24 cellular contexts compared by ENCODE assay signal in genomic region chr14:105563347-105563737, GRCh38. TPM values are rescaled to one million over a fixed set of nuclear protein-coding genes. Genes with fewer than 3 reads are reported as not detected.
DNase-seq lines count a peak whose midpoint lies in the region; ATAC-seq and TF ChIP-seq lines count a peak whose summit lies in the region.
"Had no signal": no experiment of that assay in that cellular context is flagged by ENCODE, and none has a peak within 500 bp of the region (broad histone marks: within the 10 kb centered on the region; RNA-seq: fewer than 3 reads in every experiment).

No MANE protein-coding gene starts in this region.

- H3K36me3 Mint-ChIP-seq in CD8-positive, alpha-beta memory T cell, result no peaks in the 10 kb centered on the region
- no peaks in the 10 kb centered on the region for H3K36me3 Mint-ChIP-seq in IgD-negative memory B cell
- H3K36me3 Mint-ChIP-seq in activated T-helper 1 cell treated with anti-CD3 and anti-CD28 coated beads, Interleukin-12 subunit alpha, Interleukin-12 subunit beta, Interleukin-2, Interleukin-4 antibody, amounts not matched to agents 30 ng/mL and 10 ng/mL and 1 ng/mL, durations not matched to agents 14 hours and 24 hours and 36 hours (ENCODE audit: low read depth), result no peaks in the 10 kb centered on the region
- H3K36me3 Mint-ChIP-seq: brain; naive thymus-derived CD4-positive, alpha-beta T cell had no signal

- H3K4me3 Mint-ChIP-seq in CD8-positive, alpha-beta memory T cell, result no peak overlapping the region
- H3K4me3 Mint-ChIP-seq in IgD-negative memory B cell, result peak overlapping the region in 2 of 4 donors; percentile 2 to 24
- H3K4me3 Mint-ChIP-seq in activated T-helper 1 cell treated with anti-CD3 and anti-CD28 coated beads, Interleukin-12 subunit alpha, Interleukin-12 subunit beta, Interleukin-2, Interleukin-4 antibody, amounts not matched to agents 30 ng/mL and 10 ng/mL and 1 ng/mL, durations not matched to agents 14 hours and 24 hours and 36 hours, result no peak overlapping the region
- H3K4me3 Mint-ChIP-seq: brain; naive thymus-derived CD4-positive, alpha-beta T cell; stimulated activated naive CD8-positive, alpha-beta T cell treated with anti-CD3 and anti-CD28 coated beads, Interleukin-15, amount 100 ng/mL, for 72 hours had no signal

- H3K27ac Mint-ChIP-seq in CD8-positive, alpha-beta memory T cell, result peak overlapping the region in 2 of 8 donors; percentile 3 to 69
- peak overlapping the region; percentile 76 to 98 (median 90) for H3K27ac Mint-ChIP-seq in IgD-negative memory B cell
- H3K27ac Mint-ChIP-seq in activated T-helper 1 cell treated with anti-CD3 and anti-CD28 coated beads, Interleukin-12 subunit alpha, Interleukin-12 subunit beta, Interleukin-2, Interleukin-4 antibody, amounts not matched to agents 30 ng/mL and 10 ng/mL and 1 ng/mL, durations not matched to agents 14 hours and 24 hours and 36 hours, result peak overlapping the region; percentile 82
- H3K27ac Mint-ChIP-seq: brain; stimulated activated naive CD8-positive, alpha-beta T cell treated with anti-CD3 and anti-CD28 coated beads, Interleukin-15, amount 100 ng/mL, for 72 hours had no signal

- intact Hi-C loops in activated T-helper 1 cell treated with anti-CD3 and anti-CD28 coated beads, Interleukin-12 subunit alpha, Interleukin-12 subunit beta, Interleukin-2, Interleukin-4 antibody, amounts not matched to agents 30 ng/mL and 10 ng/mL and 1 ng/mL, durations not matched to agents 14 hours and 24 hours and 36 hours (cut with micrococcal nuclease), result no loop called here

- no peaks in the 10 kb centered on the region for H3K9me3 Mint-ChIP-seq in CD8-positive, alpha-beta memory T cell
- H3K9me3 Mint-ChIP-seq in IgD-negative memory B cell, result no peaks in the 10 kb centered on the region
- H3K9me3 Mint-ChIP-seq in activated T-helper 1 cell treated with anti-CD3 and anti-CD28 coated beads, Interleukin-12 subunit alpha, Interleukin-12 subunit beta, Interleukin-2, Interleukin-4 antibody, amounts not matched to agents 30 ng/mL and 10 ng/mL and 1 ng/mL, durations not matched to agents 14 hours and 24 hours and 36 hours, result peaks cover 21% of the 10 kb centered on the region

- CTCF ChIA-PET in CD8-positive, alpha-beta memory T cell (lab: Charles Lee), result no interaction called here

- peak overlapping the region; percentile 6 for H3K27ac ChIP-seq in CD8-positive, alpha-beta memory T cell (ENCODE audit: low read depth, low read length)
- H3K27ac ChIP-seq: BLaER1 treated with 17β-estradiol and CSF1 and Interleukin-3, amounts not matched to agents 10 nM and 100 nM; heart right ventricle; left lung; thyroid gland had no signal

- H3K27me3 Mint-ChIP-seq in CD8-positive, alpha-beta memory T cell, result no peaks in the 10 kb centered on the region
- H3K27me3 Mint-ChIP-seq in IgD-negative memory B cell, result no peaks in the 10 kb centered on the region
- no peaks in the 10 kb centered on the region for H3K27me3 Mint-ChIP-seq in activated T-helper 1 cell treated with anti-CD3 and anti-CD28 coated beads, Interleukin-12 subunit alpha, Interleukin-12 subunit beta, Interleukin-2, Interleukin-4 antibody, amounts not matched to agents 30 ng/mL and 10 ng/mL and 1 ng/mL, durations not matched to agents 14 hours and 24 hours and 36 hours (ENCODE audit: insufficient read depth)
- H3K27me3 Mint-ChIP-seq: brain; naive thymus-derived CD4-positive, alpha-beta T cell; stimulated activated naive CD8-positive, alpha-beta T cell treated with anti-CD3 and anti-CD28 coated beads, Interleukin-15, amount 100 ng/mL, for 72 hours had no signal

- H3K4me3 ChIP-seq in CD8-positive, alpha-beta memory T cell (ENCODE audit: low read length), result no peak overlapping the region
- H3K4me3 ChIP-seq: BLaER1 treated with 17β-estradiol and CSF1 and Interleukin-3, amounts not matched to agents 10 nM and 100 nM; heart right ventricle; left lung; thyroid gland had no signal

- no peaks in the 10 kb centered on the region for H3K36me3 ChIP-seq in CD8-positive, alpha-beta memory T cell (ENCODE audit: insufficient read depth, low read length)
- H3K36me3 ChIP-seq: BLaER1 treated with 17β-estradiol and CSF1 and Interleukin-3, amounts not matched to agents 10 nM and 100 nM; heart right ventricle; left lung; thyroid gland had no signal

- H3K27me3 ChIP-seq in CD8-positive, alpha-beta memory T cell (ENCODE audit: insufficient read depth, low read length, poor library complexity, severe bottlenecking), result no peaks in the 10 kb centered on the region
- H3K27me3 ChIP-seq: BLaER1 treated with 17β-estradiol and CSF1 and Interleukin-3, amounts not matched to agents 10 nM and 100 nM; heart right ventricle; thyroid gland had no signal

- no peak for ATAC-seq in SK-N-SH treated with all-trans-retinoic acid at 6 μM for 48 hours
- ATAC-seq: heart right ventricle; left lung; naive thymus-derived CD4-positive, alpha-beta T cell; Panc1; stimulated activated naive CD8-positive, alpha-beta T cell treated with anti-CD3 and anti-CD28 coated beads, Interleukin-15, amount 100 ng/mL, for 72 hours had no signal

- no peak for DNase-seq in CD8-positive, alpha-beta memory T cell
- no peak for DNase-seq in activated T-helper 1 cell treated with anti-CD3 and anti-CD28 coated beads, Interleukin-12 subunit alpha, Interleukin-12 subunit beta, Interleukin-2, Interleukin-4 antibody, amounts not matched to agents 30 ng/mL and 10 ng/mL and 1 ng/mL, durations not matched to agents 14 hours and 24 hours and 36 hours (ENCODE audit: low spot score)
- DNase-seq in islet precursor cell, result peak; percentile 14
- no peak for DNase-seq in GM20000 (ENCODE audit: low spot score)
- no peak for DNase-seq in NOMO-1 (lab: John Stamatoyannopoulos, UW; ENCODE audit: unreplicated experiment in 2 of 2)
- DNase-seq in NCI-H1105 treated with DMSO at 0.1 percent for 48 hours (lab: John Stamatoyannopoulos, UW), result no peak
- DNase-seq: activated CD4-positive, alpha-beta T cell treated with anti-CD3 and anti-CD28 coated beads for 48 hours; erythroblast; foreskin fibroblast; H7; heart right ventricle; naive thymus-derived CD4-positive, alpha-beta T cell; NCI-H1417 treated with DMSO at 0.1 percent for 48 hours; NCI-H2107; NCI-H446; stimulated activated CD4-positive, alpha-beta T cell treated with anti-CD3 and anti-CD28 coated beads, Interleukin-2, amount 100 ng/mL, for 48 hours; stimulated activated naive CD8-positive, alpha-beta T cell treated with anti-CD3 and anti-CD28 coated beads, Interleukin-15, amount 100 ng/mL, for 72 hours; thyroid gland had no signal

- H3K4me1 ChIP-seq in CD8-positive, alpha-beta memory T cell (ENCODE audit: insufficient read depth, low read length), result no peaks in the 10 kb centered on the region
- H3K4me1 ChIP-seq: left lung, thyroid gland had no signal

- POLR2A ChIA-PET in CD8-positive, alpha-beta memory T cell (lab: Charles Lee), result no interaction called here

- no peaks in the 10 kb centered on the region for H3K4me1 Mint-ChIP-seq in CD8-positive, alpha-beta memory T cell
- H3K4me1 Mint-ChIP-seq in IgD-negative memory B cell, result peaks cover 10 to 24% (median 20%) of the 10 kb centered on the region in 3 donors
- no peaks in the 10 kb centered on the region for H3K4me1 Mint-ChIP-seq in activated T-helper 1 cell treated with anti-CD3 and anti-CD28 coated beads, Interleukin-12 subunit alpha, Interleukin-12 subunit beta, Interleukin-2, Interleukin-4 antibody, amounts not matched to agents 30 ng/mL and 10 ng/mL and 1 ng/mL, durations not matched to agents 14 hours and 24 hours and 36 hours (ENCODE audit: low read depth)
- H3K4me1 Mint-ChIP-seq: brain; stimulated activated naive CD8-positive, alpha-beta T cell treated with anti-CD3 and anti-CD28 coated beads, Interleukin-15, amount 100 ng/mL, for 72 hours had no signal

- no peaks in the 10 kb centered on the region for H3K9me3 ChIP-seq in CD8-positive, alpha-beta memory T cell (ENCODE audit: low read length)
- H3K9me3 ChIP-seq: BLaER1 treated with 17β-estradiol and CSF1 and Interleukin-3, amounts not matched to agents 10 nM and 100 nM; heart right ventricle; left lung; thyroid gland had no signal

- TF ChIP-seq CTCF in GM20000 (IDR thresholded peaks at IDR 0.05; ENCODE audit: extremely low read depth, missing control alignments), result no peak

TF ChIP-seq in SK-N-SH treated with all-trans-retinoic acid at 6 μM for 48 hours, 23 proteins besides CTCF, POLR2A, EP300 and RAD21 (continues in another document):
- no peak for TF ChIP-seq ZFP3 (CRISPR knock-in tag; IDR thresholded peaks at IDR 0.05)
- no peak for TF ChIP-seq ZNF8 (CRISPR knock-in tag; IDR thresholded peaks at IDR 0.05)
- no peak for TF ChIP-seq POU6F1 (CRISPR knock-in tag; IDR thresholded peaks at IDR 0.05; ENCODE audit: borderline replicate concordance, low read depth)
- TF ChIP-seq TCF4 (CRISPR knock-in tag; IDR thresholded peaks at IDR 0.05; ENCODE audit: borderline replicate concordance), result no peak
- TF ChIP-seq, protein P1, sequence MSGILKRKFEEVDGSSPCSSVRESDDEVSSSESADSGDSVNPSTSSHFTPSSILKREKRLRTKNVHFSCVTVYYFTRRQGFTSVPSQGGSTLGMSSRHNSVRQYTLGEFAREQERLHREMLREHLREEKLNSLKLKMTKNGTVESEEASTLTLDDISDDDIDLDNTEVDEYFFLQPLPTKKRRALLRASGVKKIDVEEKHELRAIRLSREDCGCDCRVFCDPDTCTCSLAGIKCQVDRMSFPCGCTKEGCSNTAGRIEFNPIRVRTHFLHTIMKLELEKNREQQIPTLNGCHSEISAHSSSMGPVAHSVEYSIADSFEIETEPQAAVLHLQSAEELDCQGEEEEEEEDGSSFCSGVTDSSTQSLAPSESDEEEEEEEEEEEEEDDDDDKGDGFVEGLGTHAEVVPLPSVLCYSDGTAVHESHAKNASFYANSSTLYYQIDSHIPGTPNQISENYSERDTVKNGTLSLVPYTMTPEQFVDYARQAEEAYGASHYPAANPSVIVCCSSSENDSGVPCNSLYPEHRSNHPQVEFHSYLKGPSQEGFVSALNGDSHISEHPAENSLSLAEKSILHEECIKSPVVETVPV (CRISPR knock-in tag; IDR thresholded peaks at IDR 0.05), result no peak

RNA-seq across cellular contexts. Expression of gene TMEM121, which starts 37.0 kb away (rescaled TPM):
- 10 to 100 TPM; 14.2 to 17.1 TPM for total RNA-seq in CD8-positive, alpha-beta memory T cell
- 3.8 TPM for polyA plus RNA-seq in CD8-positive, alpha-beta memory T cell
- polyA plus RNA-seq in IgD-negative memory B cell, result 5.5 TPM
- 9.9 and 11.7 TPM in 2 replicates for total RNA-seq in activated T-helper 1 cell treated with anti-CD3 and anti-CD28 coated beads, Interleukin-12 subunit alpha, Interleukin-12 subunit beta, Interleukin-2, Interleukin-4 antibody, amounts not matched to agents 30 ng/mL and 10 ng/mL and 1 ng/mL, durations not matched to agents 14 hours and 24 hours and 36 hours
